Comparison of ENCODE assay signal across 15 cellular contexts in genomic region chr17:45402916-45403315, GRCh38.
"Had no signal": no experiment of that assay in that cellular context is flagged by ENCODE, and none has a peak within 500 bp of the region (broad histone marks: within the 10 kb centered on the region; RNA-seq: fewer than 3 reads in every experiment).

No MANE protein-coding gene starts in this region.

- H3K9me3 ChIP-seq: left ventricle myocardium inferior, right atrium auricular region, suprapubic skin, thyroid gland had no signal

- H3K27me3 ChIP-seq: foreskin keratinocyte, right atrium auricular region, suprapubic skin, thyroid gland had no signal

- H3K4me1 ChIP-seq: foreskin keratinocyte had no signal

- H3K9me3 Mint-ChIP-seq: dendritic cell treated with granulocyte-macrophage colony-stimulating factor and Interleukin-4, amounts not matched to agents 40 ng/mL and 50 ng/mL, for 4 days; naive B cell; nephron; type B pancreatic cell had no signal

- H3K36me3 Mint-ChIP-seq: type B pancreatic cell had no signal

- H3K27me3 Mint-ChIP-seq: dendritic cell treated with granulocyte-macrophage colony-stimulating factor and Interleukin-4, amounts not matched to agents 40 ng/mL and 50 ng/mL, for 4 days; naive B cell; type B pancreatic cell had no signal

- DNase-seq: foreskin keratinocyte; left cardiac atrium; left ventricle myocardium inferior; mesendoderm; naive B cell; small intestine; stimulated activated CD4-positive, alpha-beta T cell treated with anti-CD3 and anti-CD28 coated beads, Interleukin-2, amount 100 ng/mL, for 48 hours; stimulated activated naive CD8-positive, alpha-beta T cell treated with anti-CD3 and anti-CD28 coated beads, Interleukin-15, Interleukin-2, amounts not matched to agents 100 U/mL and 50 U/mL, for 24 hours; thyroid gland had no signal

- H3K27ac ChIP-seq: foreskin keratinocyte, left ventricle myocardium inferior, right atrium auricular region, suprapubic skin, thyroid gland had no signal

- H3K27ac Mint-ChIP-seq: dendritic cell treated with granulocyte-macrophage colony-stimulating factor and Interleukin-4, amounts not matched to agents 40 ng/mL and 50 ng/mL, for 4 days; nephron; type B pancreatic cell had no signal

- H3K4me3 ChIP-seq: left ventricle myocardium inferior, lung, right atrium auricular region, suprapubic skin, thyroid gland had no signal

- H3K4me3 Mint-ChIP-seq: dendritic cell treated with granulocyte-macrophage colony-stimulating factor and Interleukin-4, amounts not matched to agents 40 ng/mL and 50 ng/mL, for 4 days; nephron; type B pancreatic cell had no signal

- ATAC-seq: foreskin keratinocyte; left cardiac atrium; stimulated activated naive CD8-positive, alpha-beta T cell treated with anti-CD3 and anti-CD28 coated beads, Interleukin-15, Interleukin-2, amounts not matched to agents 100 U/mL and 50 U/mL, for 24 hours had no signal
